In the genomic region with DNA sequence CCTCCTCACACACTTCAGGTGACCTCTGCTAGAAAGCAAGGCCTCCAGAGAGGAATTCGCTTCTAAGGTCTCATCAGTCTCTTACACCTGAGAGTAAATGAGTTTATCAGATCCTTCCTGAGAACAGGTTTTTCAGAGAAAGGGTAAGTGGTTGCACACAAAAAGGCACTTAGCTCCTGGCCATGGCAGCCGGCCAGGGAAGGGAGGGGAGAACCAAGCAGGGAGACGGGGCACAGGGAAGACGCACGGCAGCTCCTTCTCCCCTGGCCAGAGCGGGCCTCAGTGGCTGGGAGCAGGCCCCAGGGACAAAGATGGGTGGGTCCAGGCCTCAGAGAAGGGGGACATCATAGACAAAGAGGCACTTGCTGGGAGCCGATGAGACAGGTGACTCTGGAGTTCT, we compare ENCODE assay signal across 19 cellular contexts. TPM values are rescaled to one million over a fixed set of nuclear protein-coding genes. Genes with fewer than 3 reads are reported as not detected.
A peak's percentile ranks its signal among the peaks of the same experiment; 100 is the strongest.
DNase-seq lines count a peak whose midpoint lies in the region; ATAC-seq and TF ChIP-seq lines count a peak whose summit lies in the region.
"Had no signal": no experiment of that assay in that cellular context is flagged by ENCODE, and none has a peak within 500 bp of the region (broad histone marks: within the 10 kb centered on the region; RNA-seq: fewer than 3 reads in every experiment).

No MANE protein-coding gene starts in this region.

- no peaks in the 10 kb centered on the region for H3K36me3 Mint-ChIP-seq in neural crest cell (ENCODE audit: low read depth)
- H3K36me3 Mint-ChIP-seq in T-helper 2 cell treated with Interferon-gamma antibody and Interleukin-4, amounts not matched to agents 5 μg/mL and 100 μg/mL, for 36 hours (ENCODE audit: low read depth): no peaks in the 10 kb centered on the region

- no peak for TF ChIP-seq CTCF in neural crest cell (conservative IDR thresholded peaks at IDR 0.05)

- no peak overlapping the region for H3K4me3 Mint-ChIP-seq in neural crest cell
- H3K4me3 Mint-ChIP-seq in T-helper 2 cell treated with Interferon-gamma antibody and Interleukin-4, amounts not matched to agents 5 μg/mL and 100 μg/mL, for 36 hours: no peak overlapping the region
- H3K4me3 Mint-ChIP-seq: activated CD4-positive, alpha-beta T cell treated with anti-CD3 and anti-CD28 coated beads, Interleukin-2, amount 10 ng/mL, durations not matched to agents 7 days and 5 days; B cell; GM23338 had no signal

- H3K9me3 Mint-ChIP-seq in neural crest cell: no peaks in the 10 kb centered on the region
- H3K9me3 Mint-ChIP-seq in T-helper 2 cell treated with Interferon-gamma antibody and Interleukin-4, amounts not matched to agents 5 μg/mL and 100 μg/mL, for 36 hours: no peaks in the 10 kb centered on the region
- H3K9me3 Mint-ChIP-seq: activated CD4-positive, alpha-beta T cell treated with anti-CD3 and anti-CD28 coated beads, Interleukin-2, amount 10 ng/mL, durations not matched to agents 7 days and 5 days; GM23338 had no signal

- H3K27ac Mint-ChIP-seq in neural crest cell (ENCODE audit: unreplicated experiment): peak overlapping the region; percentile 91
- no peak overlapping the region for H3K27ac Mint-ChIP-seq in T-helper 2 cell treated with Interferon-gamma antibody and Interleukin-4, amounts not matched to agents 5 μg/mL and 100 μg/mL, for 36 hours
- H3K27ac Mint-ChIP-seq: activated CD4-positive, alpha-beta T cell treated with anti-CD3 and anti-CD28 coated beads, Interleukin-2, amount 10 ng/mL, durations not matched to agents 7 days and 5 days; B cell; GM23338 had no signal

- ATAC-seq in GM21360 (IDR thresholded peaks at IDR 0.05; ENCODE audit: unreplicated experiment): no peak
- ATAC-seq: foreskin keratinocyte, GM23338, left ventricle myocardium superior had no signal

- no peaks in the 10 kb centered on the region for H3K27me3 Mint-ChIP-seq in neural crest cell (ENCODE audit: low read depth)
- no peaks in the 10 kb centered on the region for H3K27me3 Mint-ChIP-seq in T-helper 2 cell treated with Interferon-gamma antibody and Interleukin-4, amounts not matched to agents 5 μg/mL and 100 μg/mL, for 36 hours (ENCODE audit: low read depth)

- H3K4me1 Mint-ChIP-seq in neural crest cell: no peaks in the 10 kb centered on the region
- no peaks in the 10 kb centered on the region for H3K4me1 Mint-ChIP-seq in T-helper 2 cell treated with Interferon-gamma antibody and Interleukin-4, amounts not matched to agents 5 μg/mL and 100 μg/mL, for 36 hours (ENCODE audit: low read depth)
- H3K4me1 Mint-ChIP-seq: activated CD4-positive, alpha-beta T cell treated with anti-CD3 and anti-CD28 coated beads, Interleukin-2, amount 10 ng/mL, durations not matched to agents 7 days and 5 days; B cell had no signal

- peak; percentile 82 for DNase-seq in DMS79 (lab: John Stamatoyannopoulos, UW)
- DNase-seq in NCI-H1105 treated with DMSO at 0.1 percent for 48 hours (lab: John Stamatoyannopoulos, UW): peak; percentile 82
- DNase-seq in NCI-H510A treated with DMSO at 0.1 percent for 48 hours (lab: John Stamatoyannopoulos, UW): peak; percentile 77
- no peak for DNase-seq in neural crest cell (ENCODE audit: low read depth, low spot score)
- DNase-seq in NAMALWA (ENCODE audit: low spot score): no peak
- no peak for DNase-seq in T-helper 2 cell treated with Interferon-gamma antibody and Interleukin-4, amounts not matched to agents 5 μg/mL and 100 μg/mL, for 36 hours (ENCODE audit: low spot score)
- DNase-seq: activated CD4-positive, alpha-beta T cell treated with anti-CD3 and anti-CD28 coated beads, Interleukin-2, amount 10 ng/mL, durations not matched to agents 7 days and 5 days; activated naive CD4-positive, alpha-beta T cell; foreskin keratinocyte; IMR-90; left ventricle myocardium superior; NCI-H526 treated with DMSO at 0.1 percent for 48 hours; small intestine; stimulated activated CD4-positive, alpha-beta T cell treated with anti-CD3 and anti-CD28 coated beads, Interleukin-4, amount 100 ng/mL, for 4 hours; stimulated activated CD8-positive, alpha-beta memory T cell treated with anti-CD3 and anti-CD28 coated beads, Interleukin-4, amount 100 ng/mL, for 48 hours had no signal

RNA-seq across cellular contexts. Expression of gene TNNT2, which starts 3.6 kb away (rescaled TPM):
- total RNA-seq in neural crest cell: not detected in 2 replicates
- total RNA-seq: activated CD4-positive, alpha-beta T cell treated with anti-CD3 and anti-CD28 coated beads, Interleukin-2, amount 10 ng/mL, durations not matched to agents 7 days and 5 days; B cell had no signal

RNA-seq across cellular contexts. Expression of gene LAD1, which starts 18.0 kb away (rescaled TPM):
- not detected in 2 replicates for total RNA-seq in neural crest cell
- total RNA-seq: activated CD4-positive, alpha-beta T cell treated with anti-CD3 and anti-CD28 coated beads, Interleukin-2, amount 10 ng/mL, durations not matched to agents 7 days and 5 days; temporal lobe had no signal

RNA-seq across cellular contexts. Expression of gene TNNI1, which starts 40.4 kb away (rescaled TPM):
- total RNA-seq in neural crest cell: 0.30 and 0.93 TPM in 2 replicates
- total RNA-seq: activated CD4-positive, alpha-beta T cell treated with anti-CD3 and anti-CD28 coated beads, Interleukin-2, amount 10 ng/mL, durations not matched to agents 7 days and 5 days; B cell; foreskin keratinocyte; GM23338; IMR-90; temporal lobe had no signal

Comparison
In these comparisons a context has a peak if more than half of its experiments do, and no peak if none do; other contexts are left out.
1. DNase-seq: peak in DMS79 (single experiment), NCI-H1105 treated with DMSO at 0.1 percent for 48 hours (single experiment) and NCI-H510A treated with DMSO at 0.1 percent for 48 hours (single experiment); none in neural crest cell (single experiment), NAMALWA (single experiment) and T-helper 2 cell treated with Interferon-gamma antibody and Interleukin-4, amounts not matched to agents 5 μg/mL and 100 μg/mL, for 36 hours (single experiment).